ENCODE assay signal across 9 cellular contexts in the genomic region with DNA sequence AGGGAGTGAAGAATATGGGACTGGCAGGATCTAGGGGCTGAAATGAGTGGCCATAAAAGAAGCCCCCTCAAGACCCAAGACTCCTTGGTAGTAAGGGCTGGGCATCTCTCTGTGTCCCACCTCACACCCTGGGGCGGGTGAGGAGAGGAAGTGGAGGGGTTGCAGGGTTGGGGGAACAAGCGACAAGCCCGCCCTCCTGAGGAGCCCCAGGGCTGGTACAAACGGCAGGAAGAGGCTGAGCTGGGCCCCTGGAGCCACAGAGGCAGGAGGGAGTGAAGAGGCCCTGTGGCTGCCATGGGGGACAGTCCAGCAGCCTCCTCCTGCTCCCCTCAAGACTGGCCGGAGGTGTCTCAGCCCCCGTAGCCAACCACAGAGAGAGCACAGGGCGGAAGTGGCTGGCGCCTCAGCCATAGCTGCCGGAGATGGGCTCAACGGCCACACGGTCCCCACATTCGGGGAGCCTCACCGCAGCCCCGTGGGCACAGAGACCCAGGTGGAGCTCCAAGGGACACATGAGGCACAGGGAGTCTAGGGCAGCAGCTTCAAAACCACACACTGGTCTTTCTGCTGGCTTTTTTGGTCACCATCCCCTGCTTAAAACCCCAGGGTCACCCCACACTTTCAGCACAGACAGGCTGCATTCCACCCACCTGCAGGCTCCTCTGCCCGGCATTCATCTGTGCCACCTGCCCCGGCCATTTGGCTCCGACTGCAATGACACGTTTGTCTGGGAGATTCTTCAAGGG. TPM values are rescaled to one million over a fixed set of nuclear protein-coding genes. Genes with fewer than 3 reads are reported as not detected.
DNase-seq lines count a peak whose midpoint lies in the region; ATAC-seq, FAIRE-seq and TF ChIP-seq lines count a peak whose summit lies in the region.
"Had no signal": no experiment of that assay in that cellular context is flagged by ENCODE, and none has a peak within 500 bp of the region (broad histone marks: within the 10 kb centered on the region; RNA-seq: fewer than 3 reads in every experiment).

No MANE protein-coding gene starts in this region.

- ATAC-seq in A549 (peak in 1 of 2 experiments; percentile 16; a peak in 2 of 6 replicates), GM19025 (IDR thresholded peaks at IDR 0.05; ENCODE audit: low read depth, unreplicated experiment) (peak; percentile 74), naive B cell (ENCODE audit: low read depth in 2 of 2) (peak; percentile 70 to 81), HG03439 (IDR thresholded peaks at IDR 0.05; ENCODE audit: unreplicated experiment) (no peak)
- peak; percentile 74 for ATAC-seq in activated CD8-positive, alpha-beta T cell treated with anti-CD3 and anti-CD28 coated beads for 36 hours

- 75% methylated on average over 18 of the region's 18 CpGs for WGBS in A549 (ENCODE audit: missing lambda C conversion rate)
- WGBS in esophagus squamous epithelium, 2 donors: 53 to 56% methylated on average over 3 to 6 of the region's 18 CpGs

- no peaks in the 10 kb centered on the region for H3K27me3 Mint-ChIP-seq in activated CD8-positive, alpha-beta T cell treated with anti-CD3 and anti-CD28 coated beads for 36 hours
- H3K27me3 Mint-ChIP-seq in naive B cell: no peaks in the 10 kb centered on the region
- H3K27me3 Mint-ChIP-seq in glutamatergic neuron (ENCODE audit: unreplicated experiment): peaks cover 12% of the 10 kb centered on the region

- H3K36me3 Mint-ChIP-seq in activated CD8-positive, alpha-beta T cell treated with anti-CD3 and anti-CD28 coated beads for 36 hours (ENCODE audit: low read depth): no peaks in the 10 kb centered on the region
- no peaks in the 10 kb centered on the region for H3K36me3 Mint-ChIP-seq in naive B cell
- no peaks in the 10 kb centered on the region for H3K36me3 Mint-ChIP-seq in glutamatergic neuron (ENCODE audit: unreplicated experiment)

- peak overlapping the region; percentile 56 for H3K4me3 Mint-ChIP-seq in activated CD8-positive, alpha-beta T cell treated with anti-CD3 and anti-CD28 coated beads for 36 hours
- H3K4me3 Mint-ChIP-seq in naive B cell: peak overlapping the region; percentile 45 to 89 (median 81)
- no peak overlapping the region for H3K4me3 Mint-ChIP-seq in glutamatergic neuron (ENCODE audit: unreplicated experiment)

- TF ChIP-seq EP300 in A549 (IDR thresholded peaks at IDR 0.05): no peak

- POLR2A ChIA-PET in A549 (lab: Yijun Ruan, JAX): interaction anchor here (0.7 kb wide), 1 partner anchor 105 kb away, joined by 3 read pairs; no protein-coding TSS in a partner anchor
- POLR2A ChIA-PET in activated CD8-positive, alpha-beta T cell treated with anti-CD3 and anti-CD28 coated beads for 36 hours (lab: Charles Lee): interaction anchor here (0.6 to 2.2 kb wide), 11 partner anchors 10 to 150 kb away, joined by 3 to 16 read pairs (median 3); a partner anchor contains a TSS

- DNase-seq in A549 (ENCODE audit: low read depth in 1 of 2, low spot score in 1 of 2) (no peak), naive B cell (peak; percentile 29), esophagus squamous epithelium (lab: John Stamatoyannopoulos, UW) (no peak), glutamatergic neuron (no peak)
- peak; percentile 62 for DNase-seq in activated CD8-positive, alpha-beta T cell treated with anti-CD3 and anti-CD28 coated beads for 36 hours
- DNase-seq: pancreas had no signal

- CTCF ChIA-PET in A549 (lab: Yijun Ruan, JAX): interaction anchor here (0.6 to 27.5 kb wide), 39 partner anchors 8 to 539 kb away, joined by 3 to 396 read pairs (median 5); a partner anchor contains a TSS
- CTCF ChIA-PET in activated CD8-positive, alpha-beta T cell treated with anti-CD3 and anti-CD28 coated beads for 36 hours (lab: Charles Lee): interaction anchor here (0.5 to 9.0 kb wide), 40 partner anchors 7 to 422 kb away, joined by 3 to 356 read pairs (median 4); a partner anchor contains a TSS

- no peaks in the 10 kb centered on the region for H3K27me3 ChIP-seq in HUES48 (ENCODE audit: control insufficient read depth, insufficient read depth, low read length)
- H3K27me3 ChIP-seq in esophagus squamous epithelium: no peaks in the 10 kb centered on the region
- H3K27me3 ChIP-seq: pancreas had no signal

- H3K4me3 ChIP-seq in A549 (no peak overlapping the region), HUES48 (ENCODE audit: low read depth, low read length) (no peak overlapping the region), esophagus squamous epithelium (no peak overlapping the region)
- H3K4me3 ChIP-seq: pancreas had no signal

- intact Hi-C loops in activated CD8-positive, alpha-beta T cell treated with anti-CD3 and anti-CD28 coated beads for 36 hours (cut with micrococcal nuclease): no loop called here
- intact Hi-C loops in esophagus squamous epithelium (cut with DNase I): no loop called here

- no peaks in the 10 kb centered on the region for H3K9me3 Mint-ChIP-seq in activated CD8-positive, alpha-beta T cell treated with anti-CD3 and anti-CD28 coated beads for 36 hours
- H3K9me3 Mint-ChIP-seq in naive B cell (no peaks in the 10 kb centered on the region), glutamatergic neuron (ENCODE audit: unreplicated experiment) (no peaks in the 10 kb centered on the region)

- TF ChIP-seq POLR2A in A549 (IDR thresholded peaks at IDR 0.05; ENCODE audit: low read length): no peak
- no peak for TF ChIP-seq POLR2A in esophagus squamous epithelium (IDR thresholded peaks at IDR 0.05)

- TF ChIP-seq RAD21 in A549 (conservative IDR thresholded peaks at IDR 0.05 in 1 of 2, IDR thresholded peaks at IDR 0.05 in 1 of 2): no peak

- H3K9ac ChIP-seq in HUES48 (ENCODE audit: low read depth, low read length): no peak overlapping the region

- peak overlapping the region; percentile 92 for H3K27ac Mint-ChIP-seq in activated CD8-positive, alpha-beta T cell treated with anti-CD3 and anti-CD28 coated beads for 36 hours
- H3K27ac Mint-ChIP-seq in naive B cell: peak overlapping the region; percentile 47 to 89 (median 80)
- H3K27ac Mint-ChIP-seq in glutamatergic neuron (ENCODE audit: unreplicated experiment): no peak overlapping the region

- H3K36me3 ChIP-seq in HUES48 (ENCODE audit: control insufficient read depth, insufficient read depth, low read length) (no peaks in the 10 kb centered on the region), esophagus squamous epithelium (no peaks in the 10 kb centered on the region)
- H3K36me3 ChIP-seq: pancreas had no signal

- TF ChIP-seq CTCF in A549 (IDR thresholded peaks at IDR 0.05): no peak
- no peak for TF ChIP-seq CTCF in activated CD8-positive, alpha-beta T cell treated with anti-CD3 and anti-CD28 coated beads for 36 hours (IDR thresholded peaks at IDR 0.05)
- TF ChIP-seq CTCF in esophagus squamous epithelium (IDR thresholded peaks at IDR 0.05): no peak
- no peak for TF ChIP-seq CTCF in glutamatergic neuron (IDR thresholded peaks at IDR 0.05; ENCODE audit: partially characterized antibody, unreplicated experiment)

- H3K4me2 ChIP-seq in A549: no peak overlapping the region

- H3K27ac ChIP-seq in A549 (peak overlapping the region; percentile 6 to 65; a peak in 3 of 6 replicates), HUES48 (ENCODE audit: low read depth, low read length) (peak overlapping the region; percentile 35), esophagus squamous epithelium (peak overlapping the region in 2 of 4 donors; percentile 13 to 42)

- no peak for FAIRE-seq in A549 (lab: Jason Lieb, UNC)
- FAIRE-seq: pancreas had no signal

- H3K4me1 ChIP-seq in A549 (peaks cover 17% of the 10 kb centered on the region; the same call in 2 of the 3 replicates), HUES48 (ENCODE audit: control insufficient read depth, insufficient read depth, low read length) (peaks cover 31% of the 10 kb centered on the region), esophagus squamous epithelium (peaks cover 0 to 5% (median 3%) of the 10 kb centered on the region in 3 donors)
- H3K4me1 ChIP-seq: pancreas had no signal

- peaks cover 24% of the 10 kb centered on the region for H3K4me1 Mint-ChIP-seq in activated CD8-positive, alpha-beta T cell treated with anti-CD3 and anti-CD28 coated beads for 36 hours (ENCODE audit: low read depth)
- H3K4me1 Mint-ChIP-seq in naive B cell: peaks cover 23 to 46% (median 35%) of the 10 kb centered on the region in 3 donors
- peaks cover 10% of the 10 kb centered on the region for H3K4me1 Mint-ChIP-seq in glutamatergic neuron (ENCODE audit: low read depth, unreplicated experiment)

- H3K9me3 ChIP-seq in A549 (no peaks in the 10 kb centered on the region), HUES48 (ENCODE audit: control insufficient read depth, insufficient read depth, low read length) (no peaks in the 10 kb centered on the region), esophagus squamous epithelium (no peaks in the 10 kb centered on the region)
- H3K9me3 ChIP-seq: pancreas had no signal

TF ChIP-seq in A549, 52 proteins besides CTCF, POLR2A, EP300 and RAD21:
- TF ChIP-seq EHMT2 (IDR thresholded peaks at IDR 0.05; ENCODE audit: low read depth): no peak
- no peak for TF ChIP-seq FOXS1 (CRISPR knock-in tag; IDR thresholded peaks at IDR 0.05)
- no peak for TF ChIP-seq MAFK (IDR thresholded peaks at IDR 0.05; ENCODE audit: partially characterized antibody)
- no peak for TF ChIP-seq CBX8 (IDR thresholded peaks at IDR 0.05)

RNA-seq across cellular contexts. Expression of a gene that starts 0.6 kb away (rescaled TPM):
- polyA plus RNA-seq in A549 (2011; rRNA removed) (0.01 TPM in 1 of 2 replicates, not detected in the other), A549 (2017; fragmentation: RNase III; extraction: RNeasy Plus Mini Kit Qiagen cat#74134 plus additional on column Dnase treatment) (not detected in 3 replicates), naive B cell (ENCODE audit: low read depth in 6 of 6) (not detected)
- not detected in 2 replicates for polyA plus RNA-seq in A549 (2012; cell fraction: cytosol; rRNA removed)
- 0.02 TPM in 1 of 2 replicates, not detected in the other for polyA plus RNA-seq in A549 (2012; cell fraction: nucleus; rRNA removed)
- polyA minus RNA-seq in A549 (2011; rRNA and poly(A)+ RNA removed): 0.05 and 0.08 TPM in 2 replicates
- under 1 TPM; 0.16 to 0.47 TPM for total RNA-seq in activated CD8-positive, alpha-beta T cell treated with anti-CD3 and anti-CD28 coated beads for 36 hours
- total RNA-seq in esophagus squamous epithelium (not detected), glutamatergic neuron (ENCODE audit: unreplicated experiment) (0.25 TPM)

Comparison
In these comparisons a context has a peak if more than half of its experiments do, and no peak if none do; other contexts are left out.
1. DNase-seq: peak in activated CD8-positive, alpha-beta T cell treated with anti-CD3 and anti-CD28 coated beads for 36 hours (single experiment) and naive B cell (single experiment); none in A549 (0 of 2), esophagus squamous epithelium (single experiment) and glutamatergic neuron (single experiment).